In the genomic region with DNA sequence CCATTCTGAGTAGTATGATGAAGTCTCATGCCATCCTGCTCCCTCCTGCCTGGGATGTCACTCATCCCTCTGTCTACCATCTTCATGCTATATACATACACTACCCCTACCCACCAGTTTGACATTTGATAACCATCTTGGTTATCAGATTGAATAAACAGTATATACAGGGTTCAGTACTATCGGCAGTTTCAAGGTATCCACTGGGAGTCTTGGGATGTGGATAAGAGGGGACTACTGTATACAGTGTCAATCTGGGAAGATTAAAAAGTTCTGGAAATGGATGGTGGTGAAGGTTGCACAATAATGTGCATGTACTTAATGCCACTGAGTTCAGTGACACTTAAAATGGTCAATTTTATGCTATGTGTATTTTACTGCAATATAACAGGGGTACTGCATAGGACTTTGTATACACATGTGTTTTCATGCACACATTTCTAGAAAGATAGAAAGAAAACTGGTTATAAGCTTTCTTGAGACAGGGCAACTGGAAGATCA, we compare ENCODE assay signal across 29 cellular contexts.
"Had no signal": no experiment of that assay in that cellular context is flagged by ENCODE, and none has a peak within 500 bp of the region (broad histone marks: within the 10 kb centered on the region; RNA-seq: fewer than 3 reads in every experiment).

No MANE protein-coding gene starts in this region.

- H3K27ac Mint-ChIP-seq: endodermal cell, nephron, neural progenitor cell, progenitor cell of endocrine pancreas, type B pancreatic cell had no signal

- H3K4me1 Mint-ChIP-seq: neural progenitor cell had no signal

- FAIRE-seq: colon, keratinocyte had no signal

- H3K36me3 ChIP-seq: gastrocnemius medialis, neural progenitor cell, stomach, tibial artery had no signal

- H3K4me2 ChIP-seq: neural progenitor cell, smooth muscle cell had no signal

- H3K4me1 ChIP-seq: parathyroid adenoma, testis had no signal

- H3K9me3 Mint-ChIP-seq: dendritic cell treated with granulocyte-macrophage colony-stimulating factor and Interleukin-4, amounts not matched to agents 40 ng/mL and 50 ng/mL, for 4 days; endodermal cell; type B pancreatic cell had no signal

- H3K27ac ChIP-seq: epithelial cell of prostate, gastrocnemius medialis, neural progenitor cell, parathyroid adenoma, stomach, testis, tibial artery had no signal

- H3K4me3 Mint-ChIP-seq: dendritic cell treated with granulocyte-macrophage colony-stimulating factor and Interleukin-4, amounts not matched to agents 40 ng/mL and 50 ng/mL, for 4 days; endodermal cell; naive thymus-derived CD4-positive, alpha-beta T cell; nephron; neural progenitor cell; type B pancreatic cell had no signal

- H3K4me3 ChIP-seq: gastrocnemius medialis, neural progenitor cell, smooth muscle cell, stomach, testis, tibial artery had no signal

- ATAC-seq: esophagus mucosa; gastrocnemius medialis; left lobe of liver; naive thymus-derived CD4-positive, alpha-beta T cell; sciatic nerve had no signal

- H3K27me3 ChIP-seq: gastrocnemius medialis, neural progenitor cell, stomach, testis, tibial artery had no signal

- DNase-seq: effector CD8-positive, alpha-beta T cell; endodermal cell; foreskin fibroblast; gastrocnemius medialis; head of caudate nucleus; mesendoderm; midbrain; naive thymus-derived CD4-positive, alpha-beta T cell; stimulated activated CD4-positive, alpha-beta T cell treated with anti-CD3 and anti-CD28 coated beads, Interleukin-12 subunit alpha, Interleukin-12 subunit beta, amount 100 ng/mL, for 4 hours; stimulated activated CD4-positive, alpha-beta T cell treated with anti-CD3 and anti-CD28 coated beads, Interleukin-1b, Interleukin-23, amount 100 ng/mL, for 48 hours; stimulated activated CD4-positive, alpha-beta T cell treated with anti-CD3 and anti-CD28 coated beads, Interleukin-4, amount 100 ng/mL, for 1 hour; stimulated activated CD8-positive, alpha-beta memory T cell treated with anti-CD3 and anti-CD28 coated beads, Interleukin-4, amount 100 ng/mL, for 48 hours; stimulated activated naive CD4-positive, alpha-beta T cell treated with Interleukin-2 at 50 U/mL for 16 hours; stomach; testis; tibial artery had no signal

- H3K9ac ChIP-seq: neural progenitor cell, parathyroid adenoma had no signal

- H3K9me3 ChIP-seq: gastrocnemius medialis, stomach, testis, tibial artery had no signal

- H2AFZ ChIP-seq: neural progenitor cell, parathyroid adenoma had no signal

- H3K27me3 Mint-ChIP-seq: dendritic cell treated with granulocyte-macrophage colony-stimulating factor and Interleukin-4, amounts not matched to agents 40 ng/mL and 50 ng/mL, for 4 days; naive thymus-derived CD4-positive, alpha-beta T cell; progenitor cell of endocrine pancreas; type B pancreatic cell had no signal
